Comparison of ENCODE assay signal across 16 cellular contexts in the genomic region with DNA sequence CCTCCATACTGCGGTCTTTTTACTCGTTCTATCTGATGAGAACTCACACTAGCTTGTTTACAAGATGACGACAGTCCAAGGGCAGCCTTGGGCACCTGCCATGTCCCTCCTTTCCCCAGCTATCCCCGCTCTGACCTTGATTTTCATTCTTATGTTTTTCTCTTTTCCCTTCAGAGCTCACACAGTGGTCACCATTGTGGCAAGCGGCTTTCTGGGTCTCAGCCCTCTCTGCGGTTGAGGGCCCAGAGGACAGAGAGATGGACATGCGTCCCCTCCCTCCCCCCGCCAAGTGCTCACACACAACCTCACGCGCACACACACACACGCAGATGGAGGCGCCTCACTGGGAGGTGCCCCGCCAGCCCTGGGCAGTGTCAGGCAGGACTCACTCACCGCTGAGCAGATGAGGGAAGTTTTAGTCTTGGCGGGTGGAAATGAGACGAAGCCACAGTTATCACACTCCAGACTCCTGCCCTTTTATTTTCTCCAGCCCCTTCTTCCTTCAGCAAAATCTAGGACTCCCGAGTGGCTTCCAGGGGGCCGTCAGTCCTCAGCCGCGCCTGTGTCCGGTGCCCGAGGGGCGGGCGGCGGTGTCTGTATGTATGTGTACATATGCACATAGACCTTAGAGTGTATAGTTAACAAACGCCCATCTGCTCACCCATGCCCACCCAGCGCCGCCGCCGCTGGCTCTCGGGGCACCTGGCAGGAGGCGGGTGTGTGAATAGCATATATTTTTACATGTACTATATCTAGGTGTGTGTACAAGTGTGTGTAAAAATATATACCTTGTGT. TPM values are rescaled to one million over a fixed set of nuclear protein-coding genes. Genes with fewer than 3 reads are reported as not detected.
DNase-seq lines count a peak whose midpoint lies in the region; ATAC-seq, FAIRE-seq and TF ChIP-seq lines count a peak whose summit lies in the region.
"Had no signal": no experiment of that assay in that cellular context is flagged by ENCODE, and none has a peak within 500 bp of the region (broad histone marks: within the 10 kb centered on the region; RNA-seq: fewer than 3 reads in every experiment).

No MANE protein-coding gene starts in this region.

- in situ Hi-C loops in HepG2 (cut with HindIII; ENCODE audit: extremely low pct_ligation_motif_present, low pct_unique_long_range_greater_than_20kb), result no loop called here

- no peaks in the 10 kb centered on the region for H3K79me2 ChIP-seq in HepG2 (ENCODE audit: insufficient read depth, low read length)

- peaks cover 8% of the 10 kb centered on the region; the same call in 1 of the 2 replicates for H4K20me1 ChIP-seq in HepG2 (ENCODE audit: insufficient read depth, low read length)

- TF ChIP-seq POLR2A in HepG2 (IDR thresholded peaks at IDR 0.05; ENCODE audit: insufficient read depth in 1 of 2, low read depth in 2 of 2, low read length in 2 of 2) (no peak), stomach (IDR thresholded peaks at IDR 0.05) (no peak)

- DNase-seq in NCI-H2171 treated with DMSO at 0.1 percent for 48 hours (lab: John Stamatoyannopoulos, UW) (peak; percentile 62), NCI-H2171 (lab: John Stamatoyannopoulos, UW) (no peak), amniotic epithelial cell (ENCODE audit: low read depth) (peak; percentile 37), HepG2 (ENCODE audit: low spot score) (no peak), stomach (no peak), GDM1 (lab: John Stamatoyannopoulos, UW) (no peak), T-helper 2 cell (no peak)
- DNase-seq: activated CD8-positive, alpha-beta memory T cell treated with anti-CD3 and anti-CD28 coated beads for 24 hours; DMS79; heart left ventricle; islet precursor cell; midbrain; WERI-Rb-1 had no signal

- H2AFZ ChIP-seq in HepG2 (ENCODE audit: low read length), result no peak overlapping the region

- TF ChIP-seq RAD21 in HepG2 (CRISPR knock-in tag; IDR thresholded peaks at IDR 0.05), result no peak

- H3K27ac ChIP-seq in HepG2 (ENCODE audit: extremely low read length, insufficient read depth, low read length), result no peak overlapping the region
- peak overlapping the region in 4 of 5 donors; percentile 8 to 78 (median 60) for H3K27ac ChIP-seq in stomach
- H3K27ac ChIP-seq: C4-2B, WERI-Rb-1 had no signal

- H3K9me3 ChIP-seq in HepG2 (ENCODE audit: low read length) (no peaks in the 10 kb centered on the region), stomach (no peaks in the 10 kb centered on the region)
- H3K9me3 ChIP-seq: heart left ventricle had no signal

- no peak for TF ChIP-seq CTCF in HepG2 (CRISPR knock-in tag; IDR thresholded peaks at IDR 0.05)
- TF ChIP-seq CTCF in stomach (IDR thresholded peaks at IDR 0.05), result no peak

- H3K27me3 ChIP-seq in HepG2 (ENCODE audit: control insufficient read depth in 1 of 2, insufficient read depth in 2 of 2, low read length in 2 of 2) (no peaks in the 10 kb centered on the region), stomach (no peaks in the 10 kb centered on the region)
- H3K27me3 ChIP-seq: heart left ventricle had no signal

- CTCF ChIA-PET in HepG2 (lab: Yijun Ruan, JAX; ENCODE audit: low intra/inter-chr PET ratio, low total read pairs), result no interaction called here

- TF ChIP-seq EP300 in HepG2 (IDR thresholded peaks at IDR 0.05; ENCODE audit: low read depth in 2 of 2, low read length in 2 of 2) (no peak), HepG2 (CRISPR knock-in tag; IDR thresholded peaks at IDR 0.05; ENCODE audit: borderline replicate concordance) (no peak), stomach (IDR thresholded peaks at IDR 0.05) (no peak)

- POLR2A ChIA-PET in HepG2 (lab: Yijun Ruan, JAX), result no interaction called here

- H3K4me2 ChIP-seq in HepG2 (ENCODE audit: low read depth, low read length), result no peak overlapping the region

- no TSS peak for BruUV-seq in HepG2 (replicated peaks; lab: Mats Ljungman, UMichigan)

- 95% methylated on average over 32 of the region's 32 CpGs for WGBS in HepG2 (ENCODE audit: low lambda C conversion rate)
- WGBS in stomach, 5 donors, result 78 to 89% (median 85%) methylated on average over 26 to 32 of the region's 32 CpGs

- no peak overlapping the region for H3K9ac ChIP-seq in HepG2 (ENCODE audit: insufficient read depth, low read depth, low read length)

- FAIRE-seq in HepG2 (lab: Jason Lieb, UNC), result no peak

- intact Hi-C loops in HepG2 (cut with micrococcal nuclease; ENCODE audit: unreplicated experiment), result no loop called here
- intact Hi-C loops in stomach (cut with DNase I; ENCODE audit: low total_unique reads), result no loop called here

- no peak for ATAC-seq in HepG2
- no peak for ATAC-seq in GM18909 (IDR thresholded peaks at IDR 0.05; ENCODE audit: poor library complexity, unreplicated experiment)
- ATAC-seq: stimulated activated memory B cell treated with anti-CD40 and anti-IgM and Interleukin-4, amounts not matched to agents 10 μg/mL and 1 μg/mL and 100 μg/mL, for 72 hours had no signal

- H3K4me1 ChIP-seq in HepG2 (ENCODE audit: insufficient read depth, low read length) (no peaks in the 10 kb centered on the region), stomach (peaks cover 0 to 20% (median 0%) of the 10 kb centered on the region in 4 donors)

- H3K36me3 ChIP-seq in HepG2 (replicated peaks in 1 of 2; ENCODE audit: control insufficient read depth in 1 of 2, insufficient read depth in 2 of 2, low read length in 2 of 2) (peaks cover 39 to 52% of the 10 kb centered on the region in 2 experiments), stomach (peaks cover 39 to 68% (median 62%) of the 10 kb centered on the region in 4 donors)

- H3K4me3 ChIP-seq in HepG2 (replicated peaks in 1 of 3; ENCODE audit: insufficient read depth in 1 of 3, low read depth in 2 of 3, low read length in 3 of 3) (no peak overlapping the region), stomach (no peak overlapping the region)
- H3K4me3 ChIP-seq: heart left ventricle had no signal

RNA-seq across cellular contexts. Expression of a gene that starts 13.8 kb away (rescaled TPM):
- 2.2 and 2.7 TPM in 2 replicates for total RNA-seq in HepG2 (2016; rRNA removed; fragmentation: Illumina TruSeq; extraction: Trizol)
- 0.79 and 0.91 TPM in 2 replicates for total RNA-seq in HepG2 (2016; cell fraction: cytosol; rRNA removed; fragmentation: Illumina TruSeq; extraction: Trizol; ENCODE audit: low read depth)
- total RNA-seq in HepG2 (2016; cell fraction: insoluble cytoplasmic fraction; rRNA removed; fragmentation: Illumina TruSeq; extraction: Trizol), result 2.5 TPM in 2 replicates
- total RNA-seq in HepG2 (2016; cell fraction: membrane; rRNA removed; fragmentation: Illumina TruSeq; extraction: Trizol), result 1.5 and 2.5 TPM in 2 replicates
- total RNA-seq in HepG2 (2016; cell fraction: nucleus; rRNA removed; fragmentation: Illumina TruSeq; extraction: Trizol), result 1.3 and 1.7 TPM in 2 replicates
- polyA plus RNA-seq in HepG2 (2011; rRNA removed), result 0.87 and 1.1 TPM in 2 replicates
- polyA plus RNA-seq in HepG2 (2011; cell fraction: cytosol; rRNA removed), result 0.72 and 0.73 TPM in 2 replicates
- 0.59 and 0.69 TPM in 2 replicates for polyA plus RNA-seq in HepG2 (2011; cell fraction: nucleus; rRNA removed)
- 1.2 and 1.4 TPM in 2 replicates for polyA plus RNA-seq in HepG2 (2012)
- 4.6 and 5.7 TPM in 2 replicates for polyA plus RNA-seq in HepG2 (2016; cell fraction: cytosol; fragmentation: Illumina TruSeq; extraction: Trizol; ENCODE audit: low read depth)
- 10.1 and 12.3 TPM in 2 replicates for polyA plus RNA-seq in HepG2 (2016; cell fraction: insoluble cytoplasmic fraction; fragmentation: Illumina TruSeq; extraction: Trizol; ENCODE audit: low read depth)
- polyA plus RNA-seq in HepG2 (2016; cell fraction: membrane; fragmentation: Illumina TruSeq; extraction: Trizol; ENCODE audit: low read depth), result 6.4 and 6.8 TPM in 2 replicates
- polyA plus RNA-seq in HepG2 (2016; cell fraction: nucleus; fragmentation: Illumina TruSeq; extraction: Trizol; ENCODE audit: insufficient read depth, low read depth), result 8.9 and 9.0 TPM in 2 replicates
- polyA minus RNA-seq in HepG2 (2011; rRNA and poly(A)+ RNA removed; ENCODE audit: low replicate concordance), result 0.72 and 4.7 TPM in 2 replicates
- 0.70 and 0.89 TPM in 2 replicates for polyA minus RNA-seq in HepG2 (2011; cell fraction: cytosol; rRNA and poly(A)+ RNA removed)
- polyA minus RNA-seq in HepG2 (2011; cell fraction: nucleus; rRNA and poly(A)+ RNA removed), result 0.39 and 0.75 TPM in 2 replicates
- total RNA-seq in stomach, result 100 to 1,000 TPM in 4 of 5 donors, 10 to 100 TPM in 1; 33.0 to 738 (median 258) TPM
- polyA plus RNA-seq in stomach, result 100 to 1,000 TPM; 101 to 941 (median 189) TPM

RNA-seq across cellular contexts. Expression of a gene that starts 45.9 kb away (rescaled TPM):
- total RNA-seq in HepG2 (2016; rRNA removed; fragmentation: Illumina TruSeq; extraction: Trizol), result 53.9 and 60.3 TPM in 2 replicates
- 14.9 and 16.3 TPM in 2 replicates for total RNA-seq in HepG2 (2016; cell fraction: cytosol; rRNA removed; fragmentation: Illumina TruSeq; extraction: Trizol; ENCODE audit: low read depth)
- 49.1 and 52.3 TPM in 2 replicates for total RNA-seq in HepG2 (2016; cell fraction: insoluble cytoplasmic fraction; rRNA removed; fragmentation: Illumina TruSeq; extraction: Trizol)
- 65.6 and 66.2 TPM in 2 replicates for total RNA-seq in HepG2 (2016; cell fraction: membrane; rRNA removed; fragmentation: Illumina TruSeq; extraction: Trizol)
- total RNA-seq in HepG2 (2016; cell fraction: nucleus; rRNA removed; fragmentation: Illumina TruSeq; extraction: Trizol), result 24.2 and 31.3 TPM in 2 replicates
- 41.3 and 49.9 TPM in 2 replicates for polyA plus RNA-seq in HepG2 (2011; rRNA removed)
- polyA plus RNA-seq in HepG2 (2011; cell fraction: cytosol; rRNA removed), result 46.3 and 49.3 TPM in 2 replicates
- polyA plus RNA-seq in HepG2 (2011; cell fraction: nucleus; rRNA removed), result 32.5 and 35.0 TPM in 2 replicates
- polyA plus RNA-seq in HepG2 (2012), result 23.6 and 28.9 TPM in 2 replicates
- 12.4 and 13.0 TPM in 2 replicates for polyA plus RNA-seq in HepG2 (2016; cell fraction: cytosol; fragmentation: Illumina TruSeq; extraction: Trizol; ENCODE audit: low read depth)
- polyA plus RNA-seq in HepG2 (2016; cell fraction: insoluble cytoplasmic fraction; fragmentation: Illumina TruSeq; extraction: Trizol; ENCODE audit: low read depth), result 49.9 and 59.5 TPM in 2 replicates
- 44.7 and 47.8 TPM in 2 replicates for polyA plus RNA-seq in HepG2 (2016; cell fraction: membrane; fragmentation: Illumina TruSeq; extraction: Trizol; ENCODE audit: low read depth)
- 38.6 and 40.7 TPM in 2 replicates for polyA plus RNA-seq in HepG2 (2016; cell fraction: nucleus; fragmentation: Illumina TruSeq; extraction: Trizol; ENCODE audit: insufficient read depth, low read depth)
- polyA minus RNA-seq in HepG2 (2011; rRNA and poly(A)+ RNA removed; ENCODE audit: low replicate concordance), result 14.1 and 93.1 TPM in 2 replicates
- 38.7 and 42.5 TPM in 2 replicates for polyA minus RNA-seq in HepG2 (2011; cell fraction: cytosol; rRNA and poly(A)+ RNA removed)
- polyA minus RNA-seq in HepG2 (2011; cell fraction: nucleus; rRNA and poly(A)+ RNA removed), result 19.2 and 22.9 TPM in 2 replicates
- total RNA-seq in stomach, result 10 to 100 TPM in 4 of 5 donors, not detected in 1; 14.9 to 24.6 (median 18.7) TPM
- polyA plus RNA-seq in stomach, result 1 to 10 TPM; 4.6 to 5.2 (median 4.8) TPM

Comparison
In these comparisons a context has a peak if more than half of its experiments do, and no peak if none do; other contexts are left out.
1. DNase-seq: peak in NCI-H2171 treated with DMSO at 0.1 percent for 48 hours (single experiment) and amniotic epithelial cell (single experiment); none in NCI-H2171 (single experiment), HepG2 (single experiment), stomach (single experiment), GDM1 (single experiment) and T-helper 2 cell (0 of 5).
2. RNA of a gene that starts 13.8 kb away (total RNA-seq): 33.0 to 738 TPM in stomach; 0.79 to 2.7 TPM in HepG2; every median in the first group is over 4 times any median in the second.